Comparison of ENCODE assay signal across 8 cellular contexts in the genomic region with DNA sequence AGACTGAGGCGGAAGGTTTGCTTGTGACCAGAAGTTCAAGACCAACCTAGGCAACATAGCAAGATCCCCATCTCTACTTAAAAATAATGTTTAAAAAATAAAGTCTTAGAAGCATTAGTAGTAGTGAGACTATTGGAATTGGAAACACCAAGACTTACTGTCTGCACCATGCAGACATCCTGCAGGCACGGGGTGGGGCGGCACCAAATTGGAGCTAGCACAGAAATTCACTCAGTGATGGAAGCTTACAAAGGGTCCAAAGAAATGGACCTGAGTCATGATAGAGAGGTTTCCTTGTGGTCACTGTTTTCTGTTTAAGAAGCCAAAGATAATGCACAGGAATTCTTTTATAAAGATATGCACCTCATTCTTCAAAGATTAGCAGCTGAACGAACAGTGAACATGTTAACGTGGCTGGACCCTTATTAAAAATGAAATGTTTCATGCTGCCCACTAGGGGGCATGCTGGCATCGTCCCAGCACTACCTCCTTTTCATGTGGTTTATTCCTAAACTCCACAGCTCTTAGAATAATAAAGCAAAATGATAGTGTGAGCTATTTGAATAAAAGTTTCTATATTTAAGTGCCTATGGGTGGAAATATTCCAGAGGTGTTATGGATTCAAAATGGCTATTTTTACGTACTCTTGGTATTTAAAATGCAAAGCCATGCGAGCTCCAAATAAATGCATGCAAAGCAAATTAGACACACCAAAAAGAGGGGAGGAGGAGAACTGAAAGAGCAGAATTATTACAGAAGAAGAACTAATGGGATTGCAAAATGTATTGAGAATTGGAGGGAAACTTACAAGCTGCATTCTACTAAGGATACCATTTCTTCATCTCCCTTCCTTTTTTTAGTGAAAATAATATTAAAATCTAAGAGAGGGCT. TPM values are rescaled to one million over a fixed set of nuclear protein-coding genes. Genes with fewer than 3 reads are reported as not detected.
DNase-seq lines count a peak whose midpoint lies in the region; ATAC-seq and TF ChIP-seq lines count a peak whose summit lies in the region.

No MANE protein-coding gene starts in this region.

- intact Hi-C loops in activated CD8-positive, alpha-beta T cell treated with anti-CD3 and anti-CD28 coated beads for 36 hours (cut with micrococcal nuclease) = loop anchor here (2.0 kb wide), 1 partner anchor 157 kb away; no protein-coding TSS in a partner anchor

- POLR2A ChIA-PET in activated CD8-positive, alpha-beta T cell treated with anti-CD3 and anti-CD28 coated beads for 36 hours (lab: Charles Lee) = interaction anchor here (1.2 to 1.6 kb wide), 2 partner anchors 10 to 155 kb away, joined by 3 read pairs; no protein-coding TSS in a partner anchor

- H3K36me3 Mint-ChIP-seq in activated CD8-positive, alpha-beta T cell treated with anti-CD3 and anti-CD28 coated beads for 36 hours (ENCODE audit: low read depth) = peaks cover 34% of the 10 kb centered on the region
- peaks cover 15% of the 10 kb centered on the region for H3K36me3 Mint-ChIP-seq in natural killer cell treated with Interleukin-12 subunit alpha and Interleukin-12 subunit beta and Interleukin-15 and Interleukin-18, amount 100 ng/mL, for 72 hours

- no peak overlapping the region for H3K4me3 Mint-ChIP-seq in activated CD8-positive, alpha-beta T cell treated with anti-CD3 and anti-CD28 coated beads for 36 hours
- no peak overlapping the region for H3K4me3 Mint-ChIP-seq in natural killer cell treated with Interleukin-12 subunit alpha and Interleukin-12 subunit beta and Interleukin-15 and Interleukin-18, amount 100 ng/mL, for 72 hours

- H3K27ac Mint-ChIP-seq in activated CD8-positive, alpha-beta T cell treated with anti-CD3 and anti-CD28 coated beads for 36 hours = no peak overlapping the region
- peak overlapping the region; percentile 21 to 28 for H3K27ac Mint-ChIP-seq in natural killer cell treated with Interleukin-12 subunit alpha and Interleukin-12 subunit beta and Interleukin-15 and Interleukin-18, amount 100 ng/mL, for 72 hours

- peak; percentile 73 for DNase-seq in D341Med (ENCODE audit: low spot score)
- DNase-seq in H4 (ENCODE audit: low spot score) = peak; percentile 39
- DNase-seq in NCI-H748 (lab: John Stamatoyannopoulos, UW; ENCODE audit: unreplicated experiment) = peak; percentile 25
- peak; percentile 39 for DNase-seq in activated CD8-positive, alpha-beta T cell treated with anti-CD3 and anti-CD28 coated beads for 36 hours
- DNase-seq in fibroblast of gingiva (ENCODE audit: low read depth) = peak; percentile 56
- DNase-seq in natural killer cell treated with Interleukin-12 subunit alpha and Interleukin-12 subunit beta and Interleukin-15 and Interleukin-18, amount 100 ng/mL, for 72 hours (ENCODE audit: low spot score) = no peak

- H3K4me1 Mint-ChIP-seq in activated CD8-positive, alpha-beta T cell treated with anti-CD3 and anti-CD28 coated beads for 36 hours (ENCODE audit: low read depth) = peaks cover 8% of the 10 kb centered on the region
- peaks cover 13 to 14% of the 10 kb centered on the region in 2 donors for H3K4me1 Mint-ChIP-seq in natural killer cell treated with Interleukin-12 subunit alpha and Interleukin-12 subunit beta and Interleukin-15 and Interleukin-18, amount 100 ng/mL, for 72 hours (ENCODE audit: low read depth in 2 of 2)

- H3K27me3 Mint-ChIP-seq in activated CD8-positive, alpha-beta T cell treated with anti-CD3 and anti-CD28 coated beads for 36 hours = no peaks in the 10 kb centered on the region
- no peaks in the 10 kb centered on the region for H3K27me3 Mint-ChIP-seq in natural killer cell treated with Interleukin-12 subunit alpha and Interleukin-12 subunit beta and Interleukin-15 and Interleukin-18, amount 100 ng/mL, for 72 hours

- H3K9me3 Mint-ChIP-seq in activated CD8-positive, alpha-beta T cell treated with anti-CD3 and anti-CD28 coated beads for 36 hours = no peaks in the 10 kb centered on the region
- H3K9me3 Mint-ChIP-seq in natural killer cell treated with Interleukin-12 subunit alpha and Interleukin-12 subunit beta and Interleukin-15 and Interleukin-18, amount 100 ng/mL, for 72 hours = no peaks in the 10 kb centered on the region

- CTCF ChIA-PET in activated CD8-positive, alpha-beta T cell treated with anti-CD3 and anti-CD28 coated beads for 36 hours (lab: Charles Lee) = interaction anchor here (0.7 to 3.5 kb wide), 55 partner anchors 10 to 420 kb away, joined by 3 to 72 read pairs (median 4); a partner anchor contains a TSS

- ATAC-seq in activated CD8-positive, alpha-beta T cell treated with anti-CD3 and anti-CD28 coated beads for 36 hours = peak; percentile 43
- ATAC-seq in natural killer cell treated with Interleukin-12 subunit alpha and Interleukin-12 subunit beta and Interleukin-15 and Interleukin-18, amount 100 ng/mL, for 72 hours = no peak
- no peak for ATAC-seq in GM18519 (IDR thresholded peaks at IDR 0.05; ENCODE audit: low FRiP score, unreplicated experiment)
- ATAC-seq in GM18870 (IDR thresholded peaks at IDR 0.05; ENCODE audit: unreplicated experiment) = no peak

- TF ChIP-seq CTCF in activated CD8-positive, alpha-beta T cell treated with anti-CD3 and anti-CD28 coated beads for 36 hours (IDR thresholded peaks at IDR 0.05) = peak; percentile 98

RNA-seq across cellular contexts. Expression of a gene that starts 28.6 kb away (rescaled TPM):
- 10.1 and 11.8 TPM in 2 replicates for total RNA-seq in H4 (2014; rRNA removed; shearing (Covaris generic))
- 10 to 100 TPM; 16.1 to 18.8 TPM for total RNA-seq in activated CD8-positive, alpha-beta T cell treated with anti-CD3 and anti-CD28 coated beads for 36 hours
- 10 to 100 TPM; 14.0 to 31.3 TPM for total RNA-seq in natural killer cell treated with Interleukin-12 subunit alpha and Interleukin-12 subunit beta and Interleukin-15 and Interleukin-18, amount 100 ng/mL, for 72 hours
